Comparison of ENCODE assay signal across 27 cellular contexts in the genomic region with DNA sequence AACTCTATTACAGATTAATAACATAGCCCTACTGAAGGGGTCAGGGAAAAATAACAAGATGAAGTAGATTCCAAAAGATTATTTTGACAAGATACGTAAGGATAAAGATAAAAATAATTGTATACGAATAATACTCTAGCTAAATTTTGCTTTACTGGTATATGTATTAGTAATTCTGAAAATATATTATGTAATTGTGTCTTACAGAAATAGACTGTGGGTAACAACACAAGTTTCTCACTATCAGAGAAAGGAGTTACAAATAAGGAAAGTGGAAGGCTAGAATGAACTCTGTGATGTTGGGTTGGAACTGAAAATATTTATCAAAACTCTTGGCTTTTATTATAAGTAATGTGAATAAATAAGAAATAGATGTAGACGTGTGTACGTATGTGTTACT.
"Had no signal": no experiment of that assay in that cellular context is flagged by ENCODE, and none has a peak within 500 bp of the region (broad histone marks: within the 10 kb centered on the region; RNA-seq: fewer than 3 reads in every experiment).

No MANE protein-coding gene starts in this region.

- H3K4me1 ChIP-seq: neural progenitor cell, parathyroid adenoma, psoas muscle, right lobe of liver, stomach, thyroid gland, tibial nerve, upper lobe of left lung, vagina had no signal

- ATAC-seq: natural killer cell treated with Interleukin-12 subunit alpha and Interleukin-12 subunit beta and Interleukin-15 and Interleukin-18, amount 100 ng/mL, for 72 hours; psoas muscle; right cardiac atrium; right lobe of liver; stimulated activated effector memory CD8-positive, alpha-beta T cell treated with anti-CD3 and anti-CD28 coated beads, Interleukin-12 subunit alpha, Interleukin-12 subunit beta, amount 100 ng/mL, for 72 hours; stimulated activated naive B cell treated with anti-CD40 and anti-IgM and Interleukin-4, amounts not matched to agents 10 μg/mL and 1 μg/mL and 100 μg/mL, for 72 hours had no signal

- H3K36me3 Mint-ChIP-seq: neural progenitor cell; stimulated activated effector memory CD8-positive, alpha-beta T cell treated with anti-CD3 and anti-CD28 coated beads, Interleukin-12 subunit alpha, Interleukin-12 subunit beta, amount 100 ng/mL, for 72 hours; stimulated activated naive B cell treated with anti-CD40 and anti-IgM and Interleukin-4, amounts not matched to agents 10 μg/mL and 1 μg/mL and 100 μg/mL, for 72 hours had no signal

- H3K9me3 Mint-ChIP-seq: neural progenitor cell had no signal

- H3K9me3 ChIP-seq: ovary, psoas muscle, right lobe of liver, sigmoid colon, stomach, thoracic aorta, thyroid gland, tibial nerve, upper lobe of left lung, vagina had no signal

- H3K79me2 ChIP-seq: parathyroid adenoma had no signal

- H3K4me2 ChIP-seq: neural progenitor cell had no signal

- H3K27me3 Mint-ChIP-seq: natural killer cell treated with Interleukin-12 subunit alpha and Interleukin-12 subunit beta and Interleukin-15 and Interleukin-18, amount 100 ng/mL, for 72 hours; progenitor cell of endocrine pancreas; stimulated activated naive B cell treated with anti-CD40 and anti-IgM and Interleukin-4, amounts not matched to agents 10 μg/mL and 1 μg/mL and 100 μg/mL, for 72 hours; stimulated activated naive CD8-positive, alpha-beta T cell treated with anti-CD3 and anti-CD28 coated beads, Interleukin-15, Interleukin-2, amounts not matched to agents 100 ng/mL and 50 ng/mL, for 24 hours had no signal

- H3K4me3 ChIP-seq: neural progenitor cell, ovary, psoas muscle, right lobe of liver, sigmoid colon, stomach, thoracic aorta, thyroid gland, tibial nerve, upper lobe of left lung, vagina had no signal

- H3K27ac Mint-ChIP-seq: natural killer cell treated with Interleukin-12 subunit alpha and Interleukin-12 subunit beta and Interleukin-15 and Interleukin-18, amount 100 ng/mL, for 72 hours; neural progenitor cell; progenitor cell of endocrine pancreas; stimulated activated effector memory CD8-positive, alpha-beta T cell treated with anti-CD3 and anti-CD28 coated beads, Interleukin-12 subunit alpha, Interleukin-12 subunit beta, amount 100 ng/mL, for 72 hours; stimulated activated naive B cell treated with anti-CD40 and anti-IgM and Interleukin-4, amounts not matched to agents 10 μg/mL and 1 μg/mL and 100 μg/mL, for 72 hours; stimulated activated naive CD8-positive, alpha-beta T cell treated with anti-CD3 and anti-CD28 coated beads, Interleukin-15, Interleukin-2, amounts not matched to agents 100 ng/mL and 50 ng/mL, for 24 hours had no signal

- H3K4me1 Mint-ChIP-seq: neural progenitor cell; stimulated activated effector memory CD8-positive, alpha-beta T cell treated with anti-CD3 and anti-CD28 coated beads, Interleukin-12 subunit alpha, Interleukin-12 subunit beta, amount 100 ng/mL, for 72 hours; stimulated activated naive B cell treated with anti-CD40 and anti-IgM and Interleukin-4, amounts not matched to agents 10 μg/mL and 1 μg/mL and 100 μg/mL, for 72 hours had no signal

- H3K4me3 Mint-ChIP-seq: natural killer cell treated with Interleukin-12 subunit alpha and Interleukin-12 subunit beta and Interleukin-15 and Interleukin-18, amount 100 ng/mL, for 72 hours; neural progenitor cell; stimulated activated effector memory CD8-positive, alpha-beta T cell treated with anti-CD3 and anti-CD28 coated beads, Interleukin-12 subunit alpha, Interleukin-12 subunit beta, amount 100 ng/mL, for 72 hours; stimulated activated naive B cell treated with anti-CD40 and anti-IgM and Interleukin-4, amounts not matched to agents 10 μg/mL and 1 μg/mL and 100 μg/mL, for 72 hours; stimulated activated naive CD8-positive, alpha-beta T cell treated with anti-CD3 and anti-CD28 coated beads, Interleukin-15, Interleukin-2, amounts not matched to agents 100 ng/mL and 50 ng/mL, for 24 hours had no signal

- H3K27ac ChIP-seq: neural progenitor cell, ovary, parathyroid adenoma, psoas muscle, right lobe of liver, sigmoid colon, stomach, thoracic aorta, thyroid gland, tibial nerve, upper lobe of left lung, vagina had no signal

- H2AFZ ChIP-seq: neural progenitor cell, parathyroid adenoma had no signal

- H3K27me3 ChIP-seq: neural progenitor cell, ovary, right lobe of liver, sigmoid colon, stomach, thyroid gland, tibial nerve, upper lobe of left lung, vagina had no signal

- H3K36me3 ChIP-seq: neural progenitor cell, ovary, right lobe of liver, sigmoid colon, stomach, thoracic aorta, thyroid gland, tibial nerve, upper lobe of left lung, vagina had no signal

- H3K9ac ChIP-seq: neural progenitor cell, parathyroid adenoma had no signal

- DNase-seq: occipital lobe; ovary; posterior cingulate gyrus; psoas muscle; right cardiac atrium; right lobe of liver; sigmoid colon; small intestine; stimulated activated CD4-positive, alpha-beta T cell treated with anti-CD3 and anti-CD28 coated beads, Interleukin-15, amount 100 ng/mL, for 24 hours; stimulated activated CD4-positive, alpha-beta T cell treated with anti-CD3 and anti-CD28 coated beads, Interleukin-2, amount 100 ng/mL, for 24 hours; stimulated activated CD4-positive, alpha-beta T cell treated with anti-CD3 and anti-CD28 coated beads, Interleukin-2, amount 100 ng/mL, for 48 hours; stimulated activated CD4-positive, alpha-beta T cell treated with anti-CD3 and anti-CD28 coated beads, Interleukin-4, amount 100 ng/mL, for 24 hours; stimulated activated naive B cell treated with anti-CD40 and anti-IgM and Interleukin-4, amounts not matched to agents 10 μg/mL and 1 μg/mL and 100 μg/mL, for 72 hours; stimulated activated naive CD4-positive, alpha-beta T cell treated with Interleukin-2 at 50 U/mL for 16 hours; stomach; thyroid gland; trophoblast cell; upper lobe of left lung had no signal
